In the genomic region with DNA sequence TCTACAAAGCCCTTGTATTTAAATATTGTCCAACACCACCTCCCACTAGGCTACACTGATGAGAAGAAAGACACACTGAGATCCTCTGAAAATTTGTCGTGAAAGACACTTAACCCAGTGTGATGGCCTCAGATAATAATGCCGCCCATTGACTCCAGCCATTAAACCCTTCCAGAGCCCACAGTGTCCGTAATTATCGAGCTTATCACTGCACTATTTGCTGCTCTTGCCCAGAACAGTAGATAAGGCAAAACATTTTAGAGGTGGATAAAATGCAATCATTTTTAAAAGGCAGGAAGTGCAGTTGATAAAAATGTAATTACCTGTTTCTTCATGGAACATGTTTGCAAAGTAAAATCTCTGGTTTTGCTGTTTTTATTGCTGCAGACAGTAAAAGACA, we compare ENCODE assay signal across 16 cellular contexts.
DNase-seq lines count a peak whose midpoint lies in the region; ATAC-seq lines count a peak whose summit lies in the region.
"Had no signal": no experiment of that assay in that cellular context is flagged by ENCODE, and none has a peak within 500 bp of the region (broad histone marks: within the 10 kb centered on the region; RNA-seq: fewer than 3 reads in every experiment).

No MANE protein-coding gene starts in this region.

- DNase-seq in NCI-H1092 (lab: John Stamatoyannopoulos, UW) (peak; percentile 2), NCI-H1930 (lab: John Stamatoyannopoulos, UW) (peak; percentile 28 to 47), NCI-H748 treated with DMSO at 0.1 percent for 48 hours (lab: John Stamatoyannopoulos, UW) (peak; percentile 51), superior temporal gyrus (ENCODE audit: extremely low spot score) (no peak), activated gamma-delta T cell treated with Interleukin-2 at 50 U/mL for 16 hours (no peak), islet precursor cell (no peak)
- DNase-seq: 8988T; Calu3; CD8-positive, alpha-beta T cell; DMS79 treated with DMSO at 0.1 percent for 48 hours; GF-D8; GOT3; H7; HFFc6 had no signal

- ATAC-seq in GM21619 (IDR thresholded peaks at IDR 0.05; ENCODE audit: unreplicated experiment) = no peak
- ATAC-seq: CD8-positive, alpha-beta T cell; HCT116 had no signal

Comparison
In these comparisons a context has a peak if more than half of its experiments do, and no peak if none do; other contexts are left out.
1. DNase-seq: peak in NCI-H1092 (single experiment), NCI-H1930 (2 of 2) and NCI-H748 treated with DMSO at 0.1 percent for 48 hours (single experiment); none in superior temporal gyrus (single experiment), activated gamma-delta T cell treated with Interleukin-2 at 50 U/mL for 16 hours (single experiment) and islet precursor cell (single experiment).